ENCODE assay signal across 8 cellular contexts in genomic region chr12:121793501-121793835, GRCh38. TPM values are rescaled to one million over a fixed set of nuclear protein-coding genes. Genes with fewer than 3 reads are reported as not detected.
DNase-seq lines count a peak whose midpoint lies in the region; ATAC-seq, FAIRE-seq and TF ChIP-seq lines count a peak whose summit lies in the region.

A gene with protein sequence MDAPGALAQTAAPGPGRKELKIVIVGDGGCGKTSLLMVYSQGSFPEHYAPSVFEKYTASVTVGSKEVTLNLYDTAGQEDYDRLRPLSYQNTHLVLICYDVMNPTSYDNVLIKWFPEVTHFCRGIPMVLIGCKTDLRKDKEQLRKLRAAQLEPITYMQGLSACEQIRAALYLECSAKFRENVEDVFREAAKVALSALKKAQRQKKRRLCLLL (minus strand): TSS chr12:121793688. CDS start chr12:121793633, 55 bp downstream.

- H3K27me3 Mint-ChIP-seq in osteocyte (ENCODE audit: unreplicated experiment) = no peaks in the 10 kb centered on the region

- ATAC-seq in GM21381 (IDR thresholded peaks at IDR 0.05; ENCODE audit: unreplicated experiment) = peak; percentile 15

- H3K27ac Mint-ChIP-seq in osteocyte (ENCODE audit: unreplicated experiment) = peak within 1 kb of the TSS; percentile 95

- H3K4me1 Mint-ChIP-seq in osteocyte (ENCODE audit: unreplicated experiment) = peaks cover 43% of the 10 kb centered on the region

- FAIRE-seq in frontal cortex (lab: Jason Lieb, UNC) = no peak
- FAIRE-seq in H54 (lab: Jason Lieb, UNC) = no peak

- no peak for TF ChIP-seq POLR2A in H54 (IDR thresholded peaks at IDR 0.05; ENCODE audit: low read depth, low read length)

- H3K36me3 Mint-ChIP-seq in osteocyte (ENCODE audit: unreplicated experiment) = peaks cover 8% of the 10 kb centered on the region

- DNase-seq in DMS53 treated with DMSO at 0.1 percent for 48 hours (lab: John Stamatoyannopoulos, UW; ENCODE audit: unreplicated experiment) (peak; percentile 41), KG1 (lab: John Stamatoyannopoulos, UW) (peak; percentile 80), frontal cortex (ENCODE audit: low spot score in 2 of 2) (no peak), osteocyte (ENCODE audit: extremely low spot score, unreplicated experiment) (no peak), NCI-H524 (lab: John Stamatoyannopoulos, UW) (no peak), H54 (ENCODE audit: insufficient read length, low spot score) (no peak)
- DNase-seq in activated CD8-positive, alpha-beta memory T cell treated with anti-CD3 and anti-CD28 coated beads, Interleukin-2, amount 50 U/mL, for 4 hours = peak; percentile 70

- no peaks in the 10 kb centered on the region for H3K9me3 Mint-ChIP-seq in osteocyte (ENCODE audit: unreplicated experiment)

- no peak for TF ChIP-seq CTCF in osteocyte (IDR thresholded peaks at IDR 0.05)

- peak within 1 kb of the TSS; percentile 70 for H3K4me3 Mint-ChIP-seq in osteocyte (ENCODE audit: unreplicated experiment)

RNA-seq across cellular contexts. Expression of the gene that starts here (rescaled TPM):
- total RNA-seq in frontal cortex (13.0 TPM), osteocyte (11.3 and 11.9 TPM in 2 replicates)

Comparison
In these comparisons a context has a peak if more than half of its experiments do, and no peak if none do; other contexts are left out.
1. DNase-seq: peak in DMS53 treated with DMSO at 0.1 percent for 48 hours (single experiment), KG1 (single experiment) and activated CD8-positive, alpha-beta memory T cell treated with anti-CD3 and anti-CD28 coated beads, Interleukin-2, amount 50 U/mL, for 4 hours (single experiment); none in frontal cortex (0 of 2), osteocyte (single experiment), NCI-H524 (0 of 2) and H54 (single experiment).